23 cellular contexts compared by ENCODE assay signal in genomic region chr2:207357216-207357615, GRCh38.
"Had no signal": no experiment of that assay in that cellular context is flagged by ENCODE, and none has a peak within 500 bp of the region (broad histone marks: within the 10 kb centered on the region; RNA-seq: fewer than 3 reads in every experiment).

No MANE protein-coding gene starts in this region.

- H3K27me3 Mint-ChIP-seq: naive thymus-derived CD8-positive, alpha-beta T cell; stimulated activated memory B cell treated with anti-CD40 and anti-IgM and Interleukin-4, amounts not matched to agents 10 μg/mL and 1 μg/mL and 100 μg/mL, for 72 hours had no signal

- H3K4me2 ChIP-seq: hepatocyte had no signal

- H3K4me3 Mint-ChIP-seq: effector memory CD8-positive, alpha-beta T cell; naive thymus-derived CD8-positive, alpha-beta T cell; stimulated activated memory B cell treated with anti-CD40 and anti-IgM and Interleukin-4, amounts not matched to agents 10 μg/mL and 1 μg/mL and 100 μg/mL, for 72 hours; stimulated activated naive CD8-positive, alpha-beta T cell treated with anti-CD3 and anti-CD28 coated beads, Interleukin-15, Interleukin-2, amounts not matched to agents 100 ng/mL and 50 ng/mL, for 24 hours had no signal

- H3K27ac Mint-ChIP-seq: effector memory CD8-positive, alpha-beta T cell; naive thymus-derived CD8-positive, alpha-beta T cell; stimulated activated memory B cell treated with anti-CD40 and anti-IgM and Interleukin-4, amounts not matched to agents 10 μg/mL and 1 μg/mL and 100 μg/mL, for 72 hours; stimulated activated naive CD8-positive, alpha-beta T cell treated with anti-CD3 and anti-CD28 coated beads, Interleukin-15, Interleukin-2, amounts not matched to agents 100 ng/mL and 50 ng/mL, for 24 hours had no signal

- H3K79me2 ChIP-seq: hepatocyte had no signal

- ATAC-seq: effector memory CD8-positive, alpha-beta T cell; gastroesophageal sphincter; heart left ventricle; left cardiac atrium; left lung; naive thymus-derived CD8-positive, alpha-beta T cell; psoas muscle; right cardiac atrium; stimulated activated memory B cell treated with anti-CD40 and anti-IgM and Interleukin-4, amounts not matched to agents 10 μg/mL and 1 μg/mL and 100 μg/mL, for 72 hours; upper lobe of right lung had no signal

- H3K9me3 Mint-ChIP-seq: effector memory CD8-positive, alpha-beta T cell; naive thymus-derived CD8-positive, alpha-beta T cell; stimulated activated memory B cell treated with anti-CD40 and anti-IgM and Interleukin-4, amounts not matched to agents 10 μg/mL and 1 μg/mL and 100 μg/mL, for 72 hours; stimulated activated naive CD8-positive, alpha-beta T cell treated with anti-CD3 and anti-CD28 coated beads, Interleukin-15, Interleukin-2, amounts not matched to agents 100 ng/mL and 50 ng/mL, for 24 hours had no signal

- H3K36me3 ChIP-seq: gastroesophageal sphincter, heart left ventricle, left lung, ovary, sigmoid colon, spleen, suprapubic skin, transverse colon, upper lobe of right lung, uterus had no signal

- H3K4me1 ChIP-seq: left lung, psoas muscle, sigmoid colon, suprapubic skin, transverse colon, upper lobe of right lung, uterus had no signal

- FAIRE-seq: endometrium had no signal

- H3K4me3 ChIP-seq: gastroesophageal sphincter, heart left ventricle, hepatocyte, left lung, ovary, psoas muscle, sigmoid colon, spleen, suprapubic skin, transverse colon, upper lobe of right lung, uterus had no signal

- H2AFZ ChIP-seq: hepatocyte had no signal

- H3K27ac ChIP-seq: gastroesophageal sphincter, heart left ventricle, hepatocyte, left lung, ovary, psoas muscle, sigmoid colon, spleen, suprapubic skin, transverse colon, upper lobe of right lung, uterus had no signal

- H3K27me3 ChIP-seq: gastroesophageal sphincter, heart left ventricle, hepatocyte, left lung, ovary, sigmoid colon, spleen, suprapubic skin, transverse colon, upper lobe of right lung, uterus had no signal

- H3K36me3 Mint-ChIP-seq: naive thymus-derived CD8-positive, alpha-beta T cell; stimulated activated memory B cell treated with anti-CD40 and anti-IgM and Interleukin-4, amounts not matched to agents 10 μg/mL and 1 μg/mL and 100 μg/mL, for 72 hours had no signal

- H3K9me3 ChIP-seq: gastroesophageal sphincter, heart left ventricle, left lung, ovary, psoas muscle, sigmoid colon, spleen, suprapubic skin, transverse colon, upper lobe of right lung, uterus had no signal

- DNase-seq: cortex of kidney; effector memory CD8-positive, alpha-beta T cell; heart left ventricle; left cardiac atrium; left lung; naive thymus-derived CD8-positive, alpha-beta T cell; occipital lobe; ovary; posterior cingulate gyrus; psoas muscle; right cardiac atrium; sigmoid colon; spleen; stimulated activated CD4-positive, alpha-beta T cell treated with anti-CD3 and anti-CD28 coated beads, Interleukin-4, amount 100 ng/mL, for 4 hours; transverse colon; upper lobe of right lung; uterus had no signal
